ENCODE assay signal across 8 cellular contexts in genomic region chr18:45197526-45197970, GRCh38.
DNase-seq lines count a peak whose midpoint lies in the region; ATAC-seq and TF ChIP-seq lines count a peak whose summit lies in the region.

No MANE protein-coding gene starts in this region.

- H3K9ac ChIP-seq in GM23248, result no peak overlapping the region
- H3K9ac ChIP-seq in H9 (ENCODE audit: extremely low read depth, insufficient read length, low read length), result no peak overlapping the region

- no peak overlapping the region for H3K4me3 ChIP-seq in GM23248
- no peak overlapping the region for H3K4me3 ChIP-seq in sigmoid colon

- H2AFZ ChIP-seq in GM23248, result no peak overlapping the region
- H2AFZ ChIP-seq in H9 (ENCODE audit: low read length), result no peak overlapping the region

- no peak overlapping the region for H3K4me3 Mint-ChIP-seq in naive B cell
- no peak overlapping the region for H3K4me3 Mint-ChIP-seq in H9

- H3K79me2 ChIP-seq in GM23248 (ENCODE audit: insufficient read depth) (no peaks in the 10 kb centered on the region), H9 (ENCODE audit: insufficient read depth, low read length) (no peaks in the 10 kb centered on the region)

- H3K36me3 ChIP-seq in GM23248 (ENCODE audit: low read depth) (no peaks in the 10 kb centered on the region), sigmoid colon (no peaks in the 10 kb centered on the region)

- H2BK12ac ChIP-seq in H9 (ENCODE audit: insufficient read length, low read depth, low read length), result no peak overlapping the region

- no peak overlapping the region for H2BK120ac ChIP-seq in H9 (ENCODE audit: low read depth, low read length, poor library complexity, severe bottlenecking)

- H3K9me3 ChIP-seq in GM23248 (ENCODE audit: low read depth) (no peaks in the 10 kb centered on the region), sigmoid colon (no peaks in the 10 kb centered on the region), H9 (ENCODE audit: control insufficient read depth, low read depth, low read length) (no peaks in the 10 kb centered on the region)

- no peak overlapping the region for H3K27ac ChIP-seq in GM23248
- no peak overlapping the region for H3K27ac ChIP-seq in sigmoid colon
- H3K27ac ChIP-seq in H9 (ENCODE audit: insufficient read length, low read depth, low read length), result no peak overlapping the region

- in situ Hi-C loops in GM23248 (cut with MboI), result no loop called here

- H3K9me3 Mint-ChIP-seq in naive B cell, result no peaks in the 10 kb centered on the region
- 0 out of 5 replicates have a peak, but pooled peaks cover 0 to 2% of the 10 kb centered on the region in 2 experiments for H3K9me3 Mint-ChIP-seq in H9

- H3F3A ChIP-seq in GM23248 (ENCODE audit: insufficient read depth), result no peaks in the 10 kb centered on the region

- no peaks in the 10 kb centered on the region for H3K9me2 ChIP-seq in GM23248 (ENCODE audit: insufficient read depth)

- no peak overlapping the region for H3K56ac ChIP-seq in H9 (ENCODE audit: insufficient read length, low read depth, low read length)

- H3K23ac ChIP-seq in H9 (ENCODE audit: insufficient read length, low read depth, low read length), result no peak overlapping the region

- no peak overlapping the region for H4K8ac ChIP-seq in H9 (replicated peaks; ENCODE audit: insufficient read length, low read depth, low read length)

- H4K20me1 ChIP-seq in GM23248 (ENCODE audit: insufficient read depth) (no peaks in the 10 kb centered on the region), H9 (ENCODE audit: control insufficient read depth, insufficient read depth, insufficient read length) (no peaks in the 10 kb centered on the region)

- TF ChIP-seq POLR2A in sigmoid colon (IDR thresholded peaks at IDR 0.05), result no peak

- H4K5ac ChIP-seq in H9 (ENCODE audit: insufficient read length, low read depth, low read length), result no peak overlapping the region

- no peak overlapping the region for H2BK20ac ChIP-seq in H9 (ENCODE audit: low read depth, low read length, poor library complexity, severe bottlenecking)

- H3K36me3 Mint-ChIP-seq in naive B cell (no peaks in the 10 kb centered on the region), H9 (ENCODE audit: insufficient read depth in 1 of 3, low read depth in 3 of 3) (no peaks in the 10 kb centered on the region; a peak in 1 of 7 replicates)

- H3K27ac Mint-ChIP-seq in naive B cell, result no peak overlapping the region
- H3K27ac Mint-ChIP-seq in H9, result no peak overlapping the region

- H2AK5ac ChIP-seq in H9 (ENCODE audit: insufficient read length, low read length), result no peak overlapping the region

- TF ChIP-seq EP300 in sigmoid colon (IDR thresholded peaks at IDR 0.05), result no peak

- H3K14ac ChIP-seq in H9 (ENCODE audit: insufficient read depth, low read length), result no peak overlapping the region

- no peak overlapping the region for H3K4me2 ChIP-seq in GM23248 (ENCODE audit: unreplicated experiment)
- H3K4me2 ChIP-seq in H9 (ENCODE audit: insufficient read depth, insufficient read length, low read length), result no peak overlapping the region

- no peak overlapping the region for H3K4ac ChIP-seq in H9 (ENCODE audit: low read depth, low read length)

- H3K79me1 ChIP-seq in H9 (ENCODE audit: insufficient read depth, low read depth, low read length, poor library complexity, severe bottlenecking), result no peaks in the 10 kb centered on the region

- H3K18ac ChIP-seq in H9 (ENCODE audit: insufficient read length, low read depth, low read length), result no peak overlapping the region

- ATAC-seq in GM18858 (IDR thresholded peaks at IDR 0.05; ENCODE audit: unreplicated experiment) (peak; percentile 99), naive B cell (ENCODE audit: low read depth in 2 of 2) (peak; percentile 45 to 68)

- H4K91ac ChIP-seq in H9 (ENCODE audit: insufficient read length, low read depth, low read length), result no peak overlapping the region

- no peak overlapping the region for H2BK15ac ChIP-seq in H9 (ENCODE audit: low read depth, low read length)

- DNase-seq in GM23248 (peak; percentile 24), NCI-H2107 (lab: John Stamatoyannopoulos, UW) (peak; percentile 79), naive B cell (no peak), sigmoid colon (no peak), activated gamma-delta T cell (lab: John Stamatoyannopoulos, UW) (no peak), GOT3 (lab: John Stamatoyannopoulos, UW) (no peak), H9 (no peak)

- H3K27me3 ChIP-seq in GM23248 (replicated peaks; ENCODE audit: insufficient read depth) (no peaks in the 10 kb centered on the region), sigmoid colon (no peaks in the 10 kb centered on the region), H9 (ENCODE audit: insufficient read depth, low read length) (no peaks in the 10 kb centered on the region)

- H2BK5ac ChIP-seq in H9 (ENCODE audit: insufficient read length, low read length), result no peak overlapping the region

- TF ChIP-seq CTCF in sigmoid colon (IDR thresholded peaks at IDR 0.05), result no peak
- TF ChIP-seq CTCF in H9 (conservative IDR thresholded peaks at IDR 0.05), result no peak

- intact Hi-C loops in sigmoid colon (cut with DNase I), result no loop called here

- H3K23me2 ChIP-seq in H9 (ENCODE audit: insufficient read length, low read depth, low read length, poor library complexity, severe bottlenecking), result no peaks in the 10 kb centered on the region

- H3K27me3 Mint-ChIP-seq in naive B cell, result peaks cover 0 to 6% (median 0%) of the 10 kb centered on the region in 3 donors
- H3K27me3 Mint-ChIP-seq in H9 (ENCODE audit: low read depth), result no peaks in the 10 kb centered on the region

- no peaks in the 10 kb centered on the region for H3K4me1 ChIP-seq in GM23248 (ENCODE audit: insufficient read depth)
- H3K4me1 ChIP-seq in sigmoid colon, result no peaks in the 10 kb centered on the region
- H3K4me1 ChIP-seq in H9 (ENCODE audit: insufficient read depth, low read length), result no peaks in the 10 kb centered on the region

- no peaks in the 10 kb centered on the region for H3K4me1 Mint-ChIP-seq in naive B cell
- no peaks in the 10 kb centered on the region for H3K4me1 Mint-ChIP-seq in H9

- H3T11ph ChIP-seq in H9 (ENCODE audit: low read length), result no peak overlapping the region

- WGBS in GM23248 (ENCODE audit: low coverage in 1 of 2, low lambda C conversion rate in 2 of 2, missing lambda C conversion rate in 2 of 2), 2 experiments, result 87% methylated on average over 5 of the region's 5 CpGs
- WGBS in sigmoid colon, 2 donors, result 77 to 92% methylated on average over 5 of the region's 5 CpGs
- WGBS in H9 (ENCODE audit: extremely low coverage, insufficient read length, low lambda C conversion rate), result no CpG with 5 or more reads among the region's 5 CpGs

Comparison
In these comparisons a context has a peak if more than half of its experiments do, and no peak if none do; other contexts are left out.
1. DNase-seq: peak in GM23248 (single experiment) and NCI-H2107 (single experiment); none in naive B cell (single experiment), sigmoid colon (single experiment), activated gamma-delta T cell (single experiment), GOT3 (single experiment) and H9 (single experiment).